ENCODE assay signal across 8 cellular contexts in the genomic region with DNA sequence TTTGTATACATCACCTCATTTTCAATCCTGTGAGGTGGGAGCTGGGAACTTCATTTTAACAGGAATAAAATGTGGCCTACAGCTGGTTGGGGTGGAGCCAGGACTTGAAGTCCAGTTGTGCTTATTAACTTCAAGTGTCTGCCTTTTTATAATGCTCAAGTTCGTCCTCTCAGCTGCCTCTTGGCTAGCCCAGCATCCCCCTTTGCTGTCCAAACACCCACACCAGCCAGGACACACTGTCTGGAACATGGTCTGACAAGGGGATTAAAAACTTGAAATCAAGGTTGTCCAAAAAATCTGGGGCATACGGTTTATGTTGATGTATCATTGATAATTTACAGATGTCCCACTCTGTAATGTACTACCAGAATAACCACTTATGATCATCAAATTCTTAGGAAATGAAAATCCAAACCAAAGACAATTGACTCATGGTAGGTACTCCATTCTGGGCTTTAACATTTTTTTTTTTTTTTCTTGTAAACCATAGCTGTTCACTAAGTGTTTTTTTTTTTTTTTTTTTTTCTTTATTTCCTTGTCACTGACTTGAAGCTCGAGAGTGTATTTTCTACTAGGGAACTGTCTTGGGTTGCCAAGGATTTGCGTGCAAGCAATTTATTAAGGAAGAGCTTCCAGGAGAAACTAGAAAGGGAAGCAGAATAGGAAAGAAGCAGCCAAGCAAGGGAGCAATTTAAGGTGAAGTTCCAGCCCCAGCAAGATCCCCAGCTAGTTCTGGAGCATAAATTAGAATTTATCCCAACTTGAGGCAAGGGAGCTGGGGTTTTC.
A peak's percentile ranks its signal among the peaks of the same experiment; 100 is the strongest.
DNase-seq lines count a peak whose midpoint lies in the region; ATAC-seq and TF ChIP-seq lines count a peak whose summit lies in the region.

No MANE protein-coding gene starts in this region.

- POLR2A ChIA-PET in OCI-LY7 (lab: Charles Lee), result interaction anchor here (0.6 to 1.3 kb wide), 5 partner anchors 18 to 1150 kb away, joined by 3 to 6 read pairs (median 3); no protein-coding TSS in a partner anchor
- POLR2A ChIA-PET in naive thymus-derived CD4-positive, alpha-beta T cell (lab: Charles Lee), result interaction anchor here (0.6 to 4.2 kb wide), 9 partner anchors 12 to 221 kb away, joined by 3 to 40 read pairs (median 4); no protein-coding TSS in a partner anchor

- peaks cover 13% of the 10 kb centered on the region for H3K9me3 ChIP-seq in OCI-LY7 (ENCODE audit: low read length)
- no peaks in the 10 kb centered on the region for H3K9me3 ChIP-seq in naive thymus-derived CD4-positive, alpha-beta T cell (ENCODE audit: control insufficient read depth in 2 of 3, low read length in 3 of 3)

- BruUV-seq in OCI-LY7 (replicated peaks; lab: Mats Ljungman, UMichigan), result no TSS peak

- H3K27ac Mint-ChIP-seq in effector memory CD8-positive, alpha-beta T cell, result peak overlapping the region; percentile 93 to 96
- H3K27ac Mint-ChIP-seq in naive thymus-derived CD4-positive, alpha-beta T cell, result peak overlapping the region; percentile 74 to 98 (median 89)

- peak overlapping the region; percentile 91 for H3K4me2 ChIP-seq in OCI-LY7 (ENCODE audit: low read length)

- H3K9me3 Mint-ChIP-seq in effector memory CD8-positive, alpha-beta T cell, result no peaks in the 10 kb centered on the region
- peaks cover 0 to 21% (median 3%) of the 10 kb centered on the region in 11 donors for H3K9me3 Mint-ChIP-seq in naive thymus-derived CD4-positive, alpha-beta T cell

- H3K4me1 ChIP-seq in OCI-LY7 (ENCODE audit: insufficient read depth, low read length, poor library complexity, severe bottlenecking), result peaks cover 16% of the 10 kb centered on the region
- peaks cover 12 to 23% of the 10 kb centered on the region in 2 donors for H3K4me1 ChIP-seq in naive thymus-derived CD4-positive, alpha-beta T cell (ENCODE audit: control insufficient read depth in 2 of 2, insufficient read depth in 2 of 2, low read length in 2 of 2)

- peak overlapping the region; percentile 78 to 82 for H3K4me3 Mint-ChIP-seq in effector memory CD8-positive, alpha-beta T cell
- peak overlapping the region; percentile 73 to 93 (median 87) for H3K4me3 Mint-ChIP-seq in naive thymus-derived CD4-positive, alpha-beta T cell

- no peak for ATAC-seq in effector memory CD8-positive, alpha-beta T cell (replicated peaks)
- no peak for ATAC-seq in naive thymus-derived CD4-positive, alpha-beta T cell
- ATAC-seq in HG03097 (IDR thresholded peaks at IDR 0.05; ENCODE audit: low FRiP score, unreplicated experiment), result no peak
- no peak for ATAC-seq in HG03442 (IDR thresholded peaks at IDR 0.05; ENCODE audit: unreplicated experiment)
- ATAC-seq in GM21423 (IDR thresholded peaks at IDR 0.05; ENCODE audit: unreplicated experiment), result no peak
- ATAC-seq in GM18498 (IDR thresholded peaks at IDR 0.05; ENCODE audit: unreplicated experiment), result no peak

- no peaks in the 10 kb centered on the region for H3K79me2 ChIP-seq in OCI-LY7 (ENCODE audit: insufficient read depth, low read depth, low read length)

- no peaks in the 10 kb centered on the region for H3K36me3 ChIP-seq in OCI-LY7 (ENCODE audit: insufficient read depth, low read length)
- H3K36me3 ChIP-seq in naive thymus-derived CD4-positive, alpha-beta T cell (ENCODE audit: control insufficient read depth in 2 of 3, insufficient read depth in 3 of 3, low read length in 3 of 3), result no peaks in the 10 kb centered on the region

- DNase-seq in GM04503 (ENCODE audit: low read depth), result peak; percentile 51
- no peak for DNase-seq in OCI-LY7 (ENCODE audit: low spot score)
- no peak for DNase-seq in effector memory CD8-positive, alpha-beta T cell
- peak in 1 of 9 donors; percentile 16 for DNase-seq in naive thymus-derived CD4-positive, alpha-beta T cell

- no peaks in the 10 kb centered on the region for H3K27me3 ChIP-seq in naive thymus-derived CD4-positive, alpha-beta T cell (ENCODE audit: control insufficient read depth in 2 of 2, insufficient read depth in 2 of 2, low read length in 2 of 2)

- H3K9me2 ChIP-seq in OCI-LY7 (ENCODE audit: insufficient read depth, low read length), result no peaks in the 10 kb centered on the region

- H3K27me3 Mint-ChIP-seq in effector memory CD8-positive, alpha-beta T cell, result no peaks in the 10 kb centered on the region
- no peaks in the 10 kb centered on the region for H3K27me3 Mint-ChIP-seq in naive thymus-derived CD4-positive, alpha-beta T cell

- H2AFZ ChIP-seq in OCI-LY7 (ENCODE audit: low read length), result peak overlapping the region; percentile 99

- H3K27ac ChIP-seq in OCI-LY7 (ENCODE audit: low read depth, low read length, poor library complexity, severe bottlenecking), result no peak overlapping the region
- H3K27ac ChIP-seq in naive thymus-derived CD4-positive, alpha-beta T cell (ENCODE audit: low read depth, low read length), result peak overlapping the region; percentile 68

- H3K4me3 ChIP-seq in OCI-LY7 (ENCODE audit: low read depth, low read length, poor library complexity, severe bottlenecking), result peak overlapping the region; percentile 56
- peak overlapping the region; percentile 76 for H3K4me3 ChIP-seq in naive thymus-derived CD4-positive, alpha-beta T cell (ENCODE audit: low read length)

- no peak for TF ChIP-seq CTCF in OCI-LY7 (conservative IDR thresholded peaks at IDR 0.05; ENCODE audit: low read length)

- H3K36me3 Mint-ChIP-seq in effector memory CD8-positive, alpha-beta T cell (ENCODE audit: insufficient read depth), result peaks cover 18% of the 10 kb centered on the region
- peaks cover 0 to 26% (median 3%) of the 10 kb centered on the region in 5 donors for H3K36me3 Mint-ChIP-seq in naive thymus-derived CD4-positive, alpha-beta T cell

- CTCF ChIA-PET in OCI-LY7 (lab: Charles Lee; ENCODE audit: unreplicated experiment), result no interaction called here
- CTCF ChIA-PET in naive thymus-derived CD4-positive, alpha-beta T cell (lab: Charles Lee), result interaction anchor here (0.6 kb wide), 1 partner anchor 23 kb away, joined by 4 read pairs; no protein-coding TSS in a partner anchor

- H3K4me1 Mint-ChIP-seq in effector memory CD8-positive, alpha-beta T cell (ENCODE audit: low read depth in 2 of 2), result peaks cover 13 to 23% of the 10 kb centered on the region in 2 donors
- H3K4me1 Mint-ChIP-seq in naive thymus-derived CD4-positive, alpha-beta T cell, result peaks cover 16 to 73% (median 60%) of the 10 kb centered on the region in 7 donors

- no peaks in the 10 kb centered on the region; the same call in 1 of the 2 replicates for H4K20me1 ChIP-seq in OCI-LY7 (ENCODE audit: insufficient read depth, low read length)

- intact Hi-C loops in OCI-LY7 (cut with micrococcal nuclease; ENCODE audit: unreplicated experiment), result no loop called here
- intact Hi-C loops in naive thymus-derived CD4-positive, alpha-beta T cell (cut with micrococcal nuclease), result loop anchor here (2.0 to 5.0 kb wide), 2 partner anchors 22 to 65 kb away; no protein-coding TSS in a partner anchor
